In genomic region chr7:144817001-144817400, GRCh38 we compare ENCODE assay signal across 26 cellular contexts.
"Had no signal": no experiment of that assay in that cellular context is flagged by ENCODE, and none has a peak within 500 bp of the region (broad histone marks: within the 10 kb centered on the region; RNA-seq: fewer than 3 reads in every experiment).

No MANE protein-coding gene starts in this region.

- DNase-seq: activated B cell treated with CpG ODN at 0.5 μM for 24 hours; activated CD4-positive, alpha-beta memory T cell treated with anti-CD3 and anti-CD28 coated beads, Interleukin-2, amount 10 ng/mL, durations not matched to agents 7 days and 5 days; activated CD4-positive, alpha-beta T cell treated with anti-CD3 and anti-CD28 coated beads for 1 hour; activated CD8-positive, alpha-beta memory T cell treated with anti-CD3 and anti-CD28 coated beads, Interleukin-2, amount 50 U/mL, for 48 hours; activated T-cell treated with anti-CD3 and anti-CD28 coated beads, Interleukin-2, amount 50 U/mL, for 1 hour; brain microvascular endothelial cell; cerebellar nuclear complex; Karpas-422; MM.1S; NCI-H1105; NCI-H1436; NCI-H1694 treated with DMSO at 0.1 percent for 48 hours; NCI-H2029 treated with DMSO at 0.1 percent for 48 hours; NCI-H345; NCI-H510A; NCI-H526 treated with DMSO at 0.1 percent for 48 hours; NK-92 treated with Interleukin-12 subunit alpha and Interleukin-12 subunit beta, amount 100 ng/mL, for 24 hours; OCI-M1; Right ventricle myocardium superior; SJCRH30; SW 1271; T-helper 9 cell had no signal

- H3K27me3 Mint-ChIP-seq: activated B cell treated with CpG ODN at 0.5 μM for 24 hours; activated CD4-positive, alpha-beta memory T cell treated with anti-CD3 and anti-CD28 coated beads, Interleukin-2, amount 10 ng/mL, durations not matched to agents 7 days and 5 days; activated CD4-positive, alpha-beta T cell treated with anti-CD3 and anti-CD28 coated beads, Interleukin-2, amount 10 ng/mL, durations not matched to agents 24 days and 14 days had no signal

- H3K9me3 Mint-ChIP-seq: activated B cell treated with CpG ODN at 0.5 μM for 24 hours; activated CD4-positive, alpha-beta memory T cell treated with anti-CD3 and anti-CD28 coated beads, Interleukin-2, amount 10 ng/mL, durations not matched to agents 7 days and 5 days; activated CD4-positive, alpha-beta T cell treated with anti-CD3 and anti-CD28 coated beads, Interleukin-2, amount 10 ng/mL, durations not matched to agents 24 days and 14 days; activated naive CD4-positive, alpha-beta T cell treated with anti-CD3 and anti-CD28 coated beads, Interleukin-2, amount 50 U/mL, for 72 hours; T-helper 1 cell treated with Interleukin-12 subunit alpha and Interleukin-12 subunit beta and Interleukin-4 antibody, amounts not matched to agents 30 μg/mL and 1 μg/mL, for 36 hours had no signal

- H3K4me3 Mint-ChIP-seq: activated CD4-positive, alpha-beta memory T cell treated with anti-CD3 and anti-CD28 coated beads, Interleukin-2, amount 10 ng/mL, durations not matched to agents 7 days and 5 days; activated CD4-positive, alpha-beta T cell treated with anti-CD3 and anti-CD28 coated beads, Interleukin-2, amount 10 ng/mL, durations not matched to agents 24 days and 14 days; T-helper 1 cell treated with Interleukin-12 subunit alpha and Interleukin-12 subunit beta and Interleukin-4 antibody, amounts not matched to agents 30 μg/mL and 1 μg/mL, for 36 hours had no signal

- H3K4me3 ChIP-seq: K562, SJCRH30 had no signal

- H3K27ac Mint-ChIP-seq: activated CD4-positive, alpha-beta memory T cell treated with anti-CD3 and anti-CD28 coated beads, Interleukin-2, amount 10 ng/mL, durations not matched to agents 7 days and 5 days had no signal
